Comparison of ENCODE assay signal across 10 cellular contexts in genomic region chr7:44881066-44881600, GRCh38. TPM values are rescaled to one million over a fixed set of nuclear protein-coding genes. Genes with fewer than 3 reads are reported as not detected.
A peak's percentile ranks its signal among the peaks of the same experiment; 100 is the strongest.
DNase-seq lines count a peak whose midpoint lies in the region; ATAC-seq and TF ChIP-seq lines count a peak whose summit lies in the region.
"Had no signal": no experiment of that assay in that cellular context is flagged by ENCODE, and none has a peak within 500 bp of the region (broad histone marks: within the 10 kb centered on the region; RNA-seq: fewer than 3 reads in every experiment).

No MANE protein-coding gene starts in this region.

- peak overlapping the region; percentile 87 for H3K4me3 Mint-ChIP-seq in activated T-cell treated with anti-CD3 and anti-CD28 coated beads, Interleukin-2, amount 50 U/mL, for 24 hours
- peak overlapping the region; percentile 96 for H3K4me3 Mint-ChIP-seq in activated CD8-positive, alpha-beta T cell treated with anti-CD3 and anti-CD28 coated beads for 36 hours
- peak overlapping the region; percentile 77 to 79 for H3K4me3 Mint-ChIP-seq in stimulated activated naive B cell treated with anti-CD40 and anti-IgM and Interleukin-4, amounts not matched to agents 10 μg/mL and 1 μg/mL and 100 μg/mL, for 72 hours

- no peak for TF ChIP-seq CTCF in activated CD8-positive, alpha-beta T cell treated with anti-CD3 and anti-CD28 coated beads for 36 hours (IDR thresholded peaks at IDR 0.05)

- H3K4me1 ChIP-seq in iPS-18a (ENCODE audit: control insufficient read depth, low read depth, low read length), result peaks cover 27% of the 10 kb centered on the region

- H3K27ac ChIP-seq in iPS-18a (ENCODE audit: low read length), result no peak overlapping the region

- intact Hi-C loops in activated CD8-positive, alpha-beta T cell treated with anti-CD3 and anti-CD28 coated beads for 36 hours (cut with micrococcal nuclease), result loop anchor here (5.0 kb wide), 1 partner anchor 34 kb away; the partner anchor contains the start of gene H2AZ2

- H3K36me3 Mint-ChIP-seq in activated T-cell treated with anti-CD3 and anti-CD28 coated beads, Interleukin-2, amount 50 U/mL, for 24 hours (ENCODE audit: low read depth), result peaks cover 86% of the 10 kb centered on the region
- peaks cover 65% of the 10 kb centered on the region for H3K36me3 Mint-ChIP-seq in activated CD8-positive, alpha-beta T cell treated with anti-CD3 and anti-CD28 coated beads for 36 hours (ENCODE audit: low read depth)
- H3K36me3 Mint-ChIP-seq in stimulated activated naive B cell treated with anti-CD40 and anti-IgM and Interleukin-4, amounts not matched to agents 10 μg/mL and 1 μg/mL and 100 μg/mL, for 72 hours, result peaks cover 24 to 39% of the 10 kb centered on the region in 2 donors

- no peak for ATAC-seq in activated CD8-positive, alpha-beta T cell treated with anti-CD3 and anti-CD28 coated beads for 36 hours
- no peak for ATAC-seq in stimulated activated naive B cell treated with anti-CD40 and anti-IgM and Interleukin-4, amounts not matched to agents 10 μg/mL and 1 μg/mL and 100 μg/mL, for 72 hours (replicated peaks)

- CTCF ChIA-PET in activated CD8-positive, alpha-beta T cell treated with anti-CD3 and anti-CD28 coated beads for 36 hours (lab: Charles Lee), result interaction anchor here (0.9 to 4.7 kb wide), 4 partner anchors 12 to 41 kb away, joined by 4 to 70 read pairs (median 8); no protein-coding TSS in a partner anchor

- peak overlapping the region; percentile 55 for H3K27ac Mint-ChIP-seq in activated T-cell treated with anti-CD3 and anti-CD28 coated beads, Interleukin-2, amount 50 U/mL, for 24 hours
- H3K27ac Mint-ChIP-seq in activated CD8-positive, alpha-beta T cell treated with anti-CD3 and anti-CD28 coated beads for 36 hours, result peak overlapping the region; percentile 71
- H3K27ac Mint-ChIP-seq in stimulated activated naive B cell treated with anti-CD40 and anti-IgM and Interleukin-4, amounts not matched to agents 10 μg/mL and 1 μg/mL and 100 μg/mL, for 72 hours, result peak overlapping the region; percentile 67

- H3K9ac ChIP-seq in iPS-18a (ENCODE audit: low read length), result peak overlapping the region; percentile 49

- H3K9me3 ChIP-seq in iPS-18a (ENCODE audit: control insufficient read depth, low read depth, low read length), result no peaks in the 10 kb centered on the region

- no peaks in the 10 kb centered on the region for H3K27me3 Mint-ChIP-seq in activated T-cell treated with anti-CD3 and anti-CD28 coated beads, Interleukin-2, amount 50 U/mL, for 24 hours
- H3K27me3 Mint-ChIP-seq in activated CD8-positive, alpha-beta T cell treated with anti-CD3 and anti-CD28 coated beads for 36 hours, result no peaks in the 10 kb centered on the region
- H3K27me3 Mint-ChIP-seq in stimulated activated naive B cell treated with anti-CD40 and anti-IgM and Interleukin-4, amounts not matched to agents 10 μg/mL and 1 μg/mL and 100 μg/mL, for 72 hours, result no peaks in the 10 kb centered on the region

- peak overlapping the region; percentile 87 for H3K4me3 ChIP-seq in iPS-18a (ENCODE audit: low read length)

- peaks cover 5% of the 10 kb centered on the region for H3K9me3 Mint-ChIP-seq in activated T-cell treated with anti-CD3 and anti-CD28 coated beads, Interleukin-2, amount 50 U/mL, for 24 hours
- peaks cover 17% of the 10 kb centered on the region for H3K9me3 Mint-ChIP-seq in activated CD8-positive, alpha-beta T cell treated with anti-CD3 and anti-CD28 coated beads for 36 hours
- H3K9me3 Mint-ChIP-seq in stimulated activated naive B cell treated with anti-CD40 and anti-IgM and Interleukin-4, amounts not matched to agents 10 μg/mL and 1 μg/mL and 100 μg/mL, for 72 hours, result no peaks in the 10 kb centered on the region

- POLR2A ChIA-PET in activated CD8-positive, alpha-beta T cell treated with anti-CD3 and anti-CD28 coated beads for 36 hours (lab: Charles Lee), result interaction anchor here (0.8 to 3.5 kb wide), 10 partner anchors 8 to 145 kb away, joined by 3 to 18 read pairs (median 4); partner anchors contain the start of gene H2AZ2

- peaks cover 61% of the 10 kb centered on the region for H3K4me1 Mint-ChIP-seq in activated T-cell treated with anti-CD3 and anti-CD28 coated beads, Interleukin-2, amount 50 U/mL, for 24 hours (ENCODE audit: low read depth)
- H3K4me1 Mint-ChIP-seq in activated CD8-positive, alpha-beta T cell treated with anti-CD3 and anti-CD28 coated beads for 36 hours (ENCODE audit: low read depth), result peaks cover 54% of the 10 kb centered on the region
- H3K4me1 Mint-ChIP-seq in stimulated activated naive B cell treated with anti-CD40 and anti-IgM and Interleukin-4, amounts not matched to agents 10 μg/mL and 1 μg/mL and 100 μg/mL, for 72 hours, result peaks cover 17 to 52% of the 10 kb centered on the region in 2 donors

- no peaks in the 10 kb centered on the region for H3K27me3 ChIP-seq in iPS-18a (ENCODE audit: control insufficient read depth, insufficient read depth, low read length)

- peaks cover 22% of the 10 kb centered on the region for H3K36me3 ChIP-seq in iPS-18a (ENCODE audit: control insufficient read depth, low read depth, low read length)

- no peak for DNase-seq in activated T-cell treated with anti-CD3 and anti-CD28 coated beads, Interleukin-2, amount 50 U/mL, for 24 hours
- no peak for DNase-seq in activated T-cell treated with anti-CD3 and anti-CD28 coated beads, Interleukin-2, amount 50 U/mL, for 1 hour
- DNase-seq in activated CD8-positive, alpha-beta T cell treated with anti-CD3 and anti-CD28 coated beads for 36 hours, result no peak
- DNase-seq in stimulated activated naive B cell treated with anti-CD40 and anti-IgM and Interleukin-4, amounts not matched to agents 10 μg/mL and 1 μg/mL and 100 μg/mL, for 72 hours, result no peak
- DNase-seq in kidney glomerular epithelial cell (lab: John Stamatoyannopoulos, UW) (no peak), HUDEP-2 (lab: John Stamatoyannopoulos, UW; ENCODE audit: unreplicated experiment in 76 of 76) (no peak), KG1 (lab: John Stamatoyannopoulos, UW) (no peak)
- DNase-seq: effector memory CD4-positive, alpha-beta T cell; stimulated activated CD4-positive, alpha-beta T cell treated with anti-CD3 and anti-CD28 coated beads, Interleukin-15, amount 100 ng/mL, for 24 hours had no signal

RNA-seq across cellular contexts. Expression of gene PURB, which starts 4.2 kb away (rescaled TPM):
- 10 to 100 TPM; 20.5 to 21.0 TPM for total RNA-seq in activated CD8-positive, alpha-beta T cell treated with anti-CD3 and anti-CD28 coated beads for 36 hours

RNA-seq across cellular contexts. Expression of gene H2AZ2, which starts 33.2 kb away (rescaled TPM):
- total RNA-seq in activated CD8-positive, alpha-beta T cell treated with anti-CD3 and anti-CD28 coated beads for 36 hours, result 100 to 1,000 TPM; 242 to 271 TPM
